ENCODE assay signal across 14 cellular contexts in genomic region chr19:34305221-34306058, GRCh38. TPM values are rescaled to one million over a fixed set of nuclear protein-coding genes. Genes with fewer than 3 reads are reported as not detected.
DNase-seq lines count a peak whose midpoint lies in the region; ATAC-seq and TF ChIP-seq lines count a peak whose summit lies in the region.
"Had no signal": no experiment of that assay in that cellular context is flagged by ENCODE, and none has a peak within 500 bp of the region (broad histone marks: within the 10 kb centered on the region; RNA-seq: fewer than 3 reads in every experiment).

No MANE protein-coding gene starts in this region.

- H3K4me1 ChIP-seq in right lobe of liver (peaks cover 3 to 54% (median 27%) of the 10 kb centered on the region in 4 donors), tibial artery (peaks cover 0 to 53% (median 31%) of the 10 kb centered on the region in 4 donors), OCI-LY7 (ENCODE audit: insufficient read depth, low read length, poor library complexity, severe bottlenecking) (peaks cover 48% of the 10 kb centered on the region)
- H3K4me1 ChIP-seq: Caco-2 had no signal

- H3K27ac Mint-ChIP-seq in activated naive CD4-positive, alpha-beta T cell treated with anti-CD3 and anti-CD28 coated beads for 36 hours, result peak overlapping the region; percentile 3
- H3K27ac Mint-ChIP-seq in activated naive CD4-positive, alpha-beta T cell treated with anti-CD3 and anti-CD28 coated beads, Interleukin-2, amount 50 U/mL, for 72 hours, result no peak overlapping the region
- no peak overlapping the region for H3K27ac Mint-ChIP-seq in activated T-helper 1 cell treated with anti-CD3 and anti-CD28 coated beads, Interleukin-12 subunit alpha, Interleukin-12 subunit beta, Interleukin-2, Interleukin-4 antibody, amounts not matched to agents 30 ng/mL and 10 ng/mL and 1 ng/mL, durations not matched to agents 14 hours and 24 hours and 36 hours

- H3K4me1 Mint-ChIP-seq in activated naive CD4-positive, alpha-beta T cell treated with anti-CD3 and anti-CD28 coated beads for 36 hours (ENCODE audit: low read depth), result peaks cover 42% of the 10 kb centered on the region
- H3K4me1 Mint-ChIP-seq in activated T-helper 1 cell treated with anti-CD3 and anti-CD28 coated beads, Interleukin-12 subunit alpha, Interleukin-12 subunit beta, Interleukin-2, Interleukin-4 antibody, amounts not matched to agents 30 ng/mL and 10 ng/mL and 1 ng/mL, durations not matched to agents 14 hours and 24 hours and 36 hours (ENCODE audit: low read depth), result peaks cover 8% of the 10 kb centered on the region

- H3K9me3 ChIP-seq in right lobe of liver (no peaks in the 10 kb centered on the region), tibial artery (no peaks in the 10 kb centered on the region), OCI-LY7 (ENCODE audit: low read length) (no peaks in the 10 kb centered on the region)
- H3K9me3 ChIP-seq: adrenal gland, Caco-2, SK-N-SH had no signal

- H3K27me3 ChIP-seq in right lobe of liver, result no peaks in the 10 kb centered on the region
- no peaks in the 10 kb centered on the region for H3K27me3 ChIP-seq in tibial artery
- H3K27me3 ChIP-seq: adrenal gland had no signal

- no peaks in the 10 kb centered on the region for H3K9me2 ChIP-seq in OCI-LY7 (ENCODE audit: insufficient read depth, low read length)
- H3K9me2 ChIP-seq: SK-N-SH had no signal

- no peak for TF ChIP-seq CTCF in right lobe of liver (IDR thresholded peaks at IDR 0.05)
- no peak for TF ChIP-seq CTCF in tibial artery (IDR thresholded peaks at IDR 0.05)
- TF ChIP-seq CTCF in OCI-LY7 (conservative IDR thresholded peaks at IDR 0.05; ENCODE audit: low read length), result no peak

- H2AFZ ChIP-seq in OCI-LY7 (ENCODE audit: low read length), result no peak overlapping the region

- H3K79me2 ChIP-seq in OCI-LY7 (ENCODE audit: insufficient read depth, low read depth, low read length), result peaks cover 20% of the 10 kb centered on the region; the same call in 1 of the 2 replicates

- no peak for ATAC-seq in activated naive CD4-positive, alpha-beta T cell treated with anti-CD3 and anti-CD28 coated beads, Interleukin-2, amount 50 U/mL, for 72 hours
- no peak for ATAC-seq in right lobe of liver

- H3K4me3 ChIP-seq in right lobe of liver (no peak overlapping the region), tibial artery (no peak overlapping the region), OCI-LY7 (ENCODE audit: low read depth, low read length, poor library complexity, severe bottlenecking) (no peak overlapping the region)
- H3K4me3 ChIP-seq: adrenal gland had no signal

- no peak overlapping the region for H3K4me2 ChIP-seq in OCI-LY7 (ENCODE audit: low read length)
- H3K4me2 ChIP-seq: SK-N-SH had no signal

- H3K36me3 Mint-ChIP-seq in activated naive CD4-positive, alpha-beta T cell treated with anti-CD3 and anti-CD28 coated beads for 36 hours (ENCODE audit: low read depth), result peaks cover 4% of the 10 kb centered on the region
- peaks cover 0 to 15% of the 10 kb centered on the region in 2 donors for H3K36me3 Mint-ChIP-seq in activated naive CD4-positive, alpha-beta T cell treated with anti-CD3 and anti-CD28 coated beads, Interleukin-2, amount 50 U/mL, for 72 hours
- no peaks in the 10 kb centered on the region for H3K36me3 Mint-ChIP-seq in activated T-helper 1 cell treated with anti-CD3 and anti-CD28 coated beads, Interleukin-12 subunit alpha, Interleukin-12 subunit beta, Interleukin-2, Interleukin-4 antibody, amounts not matched to agents 30 ng/mL and 10 ng/mL and 1 ng/mL, durations not matched to agents 14 hours and 24 hours and 36 hours (ENCODE audit: low read depth)

- POLR2A ChIA-PET in OCI-LY7 (lab: Charles Lee), result interaction anchor here (1.2 kb wide), 1 partner anchor 35 kb away, joined by 4 read pairs; no protein-coding TSS in a partner anchor

- H3K36me3 ChIP-seq in right lobe of liver (peaks cover 0 to 3% (median 0%) of the 10 kb centered on the region in 4 donors), tibial artery (peaks cover 12 to 17% (median 15%) of the 10 kb centered on the region in 3 donors), OCI-LY7 (ENCODE audit: insufficient read depth, low read length) (peaks cover 22% of the 10 kb centered on the region; the same call in 1 of the 2 replicates)

- WGBS in right lobe of liver (ENCODE audit: insufficient coverage, low coverage, low lambda C conversion rate, missing lambda C conversion rate), result 47% methylated on average over 10 of the region's 10 CpGs

- no peak for TF ChIP-seq POLR2A in right lobe of liver (IDR thresholded peaks at IDR 0.05)

- H3K4me3 Mint-ChIP-seq in activated naive CD4-positive, alpha-beta T cell treated with anti-CD3 and anti-CD28 coated beads for 36 hours, result no peak overlapping the region
- no peak overlapping the region for H3K4me3 Mint-ChIP-seq in activated T-helper 1 cell treated with anti-CD3 and anti-CD28 coated beads, Interleukin-12 subunit alpha, Interleukin-12 subunit beta, Interleukin-2, Interleukin-4 antibody, amounts not matched to agents 30 ng/mL and 10 ng/mL and 1 ng/mL, durations not matched to agents 14 hours and 24 hours and 36 hours

- intact Hi-C loops in activated naive CD4-positive, alpha-beta T cell treated with anti-CD3 and anti-CD28 coated beads for 36 hours (cut with micrococcal nuclease), result no loop called here
- intact Hi-C loops in right lobe of liver (cut with DNase I) (no loop called here), tibial artery (cut with DNase I; ENCODE audit: low total_unique reads) (no loop called here), OCI-LY7 (cut with micrococcal nuclease; ENCODE audit: unreplicated experiment) (no loop called here)
- intact Hi-C loops in activated T-helper 1 cell treated with anti-CD3 and anti-CD28 coated beads, Interleukin-12 subunit alpha, Interleukin-12 subunit beta, Interleukin-2, Interleukin-4 antibody, amounts not matched to agents 30 ng/mL and 10 ng/mL and 1 ng/mL, durations not matched to agents 14 hours and 24 hours and 36 hours (cut with micrococcal nuclease), result no loop called here

- BruUV-seq in OCI-LY7 (replicated peaks; lab: Mats Ljungman, UMichigan), result no TSS peak

- CTCF ChIA-PET in activated naive CD4-positive, alpha-beta T cell treated with anti-CD3 and anti-CD28 coated beads for 36 hours (lab: Charles Lee), result interaction anchor here (0.7 to 1.2 kb wide), 3 partner anchors 15 to 79 kb away, joined by 3 to 4 read pairs (median 3); no protein-coding TSS in a partner anchor
- CTCF ChIA-PET in OCI-LY7 (lab: Charles Lee; ENCODE audit: unreplicated experiment), result no interaction called here

- no peak for DNase-seq in activated naive CD4-positive, alpha-beta T cell treated with anti-CD3 and anti-CD28 coated beads for 36 hours
- DNase-seq in activated naive CD4-positive, alpha-beta T cell treated with anti-CD3 and anti-CD28 coated beads, Interleukin-2, amount 50 U/mL, for 72 hours (ENCODE audit: low spot score in 2 of 2), result no peak
- peak; percentile 31 for DNase-seq in dermis blood vessel endothelial cell
- no peak for DNase-seq in right lobe of liver
- DNase-seq in tibial artery, result no peak
- DNase-seq in activated T-helper 1 cell treated with anti-CD3 and anti-CD28 coated beads, Interleukin-12 subunit alpha, Interleukin-12 subunit beta, Interleukin-2, Interleukin-4 antibody, amounts not matched to agents 30 ng/mL and 10 ng/mL and 1 ng/mL, durations not matched to agents 14 hours and 24 hours and 36 hours (ENCODE audit: low spot score), result no peak
- no peak for DNase-seq in NCI-H1048 (lab: John Stamatoyannopoulos, UW)
- no peak for DNase-seq in OCI-LY7 (ENCODE audit: low spot score)
- DNase-seq: Caco-2; effector CD8-positive, alpha-beta T cell; HCEC 1CT; MM.1S; SK-N-SH had no signal

- H3K27ac ChIP-seq in right lobe of liver (peak overlapping the region; percentile 49 to 76 (median 72)), tibial artery (peak overlapping the region; percentile 62 to 82), OCI-LY7 (ENCODE audit: low read depth, low read length, poor library complexity, severe bottlenecking) (no peak overlapping the region)

- no peaks in the 10 kb centered on the region for H3K9me3 Mint-ChIP-seq in activated naive CD4-positive, alpha-beta T cell treated with anti-CD3 and anti-CD28 coated beads for 36 hours
- no peaks in the 10 kb centered on the region for H3K9me3 Mint-ChIP-seq in activated naive CD4-positive, alpha-beta T cell treated with anti-CD3 and anti-CD28 coated beads, Interleukin-2, amount 50 U/mL, for 72 hours
- H3K9me3 Mint-ChIP-seq in activated T-helper 1 cell treated with anti-CD3 and anti-CD28 coated beads, Interleukin-12 subunit alpha, Interleukin-12 subunit beta, Interleukin-2, Interleukin-4 antibody, amounts not matched to agents 30 ng/mL and 10 ng/mL and 1 ng/mL, durations not matched to agents 14 hours and 24 hours and 36 hours, result no peaks in the 10 kb centered on the region

- H3K27me3 Mint-ChIP-seq in activated naive CD4-positive, alpha-beta T cell treated with anti-CD3 and anti-CD28 coated beads for 36 hours (ENCODE audit: low read depth), result no peaks in the 10 kb centered on the region
- H3K27me3 Mint-ChIP-seq in activated T-helper 1 cell treated with anti-CD3 and anti-CD28 coated beads, Interleukin-12 subunit alpha, Interleukin-12 subunit beta, Interleukin-2, Interleukin-4 antibody, amounts not matched to agents 30 ng/mL and 10 ng/mL and 1 ng/mL, durations not matched to agents 14 hours and 24 hours and 36 hours (ENCODE audit: insufficient read depth), result no peaks in the 10 kb centered on the region

- no peaks in the 10 kb centered on the region for H4K20me1 ChIP-seq in OCI-LY7 (ENCODE audit: insufficient read depth, low read length)

RNA-seq across cellular contexts. Expression of gene GARRE1, which starts 51.1 kb away (rescaled TPM):
- 10 to 100 TPM; 13.2 to 16.2 TPM for total RNA-seq in activated naive CD4-positive, alpha-beta T cell treated with anti-CD3 and anti-CD28 coated beads for 36 hours
- 10 to 100 TPM; 11.7 to 15.0 TPM for total RNA-seq in activated naive CD4-positive, alpha-beta T cell treated with anti-CD3 and anti-CD28 coated beads, Interleukin-2, amount 50 U/mL, for 72 hours
- total RNA-seq in dermis blood vessel endothelial cell, result 62.1 and 68.6 TPM in 2 replicates
- total RNA-seq in right lobe of liver, result 10 to 100 TPM in 2 of 6 experiments, 1 to 10 TPM in 4; 8.1 to 19.4 (median 9.5) TPM
- total RNA-seq in activated T-helper 1 cell treated with anti-CD3 and anti-CD28 coated beads, Interleukin-12 subunit alpha, Interleukin-12 subunit beta, Interleukin-2, Interleukin-4 antibody, amounts not matched to agents 30 ng/mL and 10 ng/mL and 1 ng/mL, durations not matched to agents 14 hours and 24 hours and 36 hours, result 11.6 and 13.1 TPM in 2 replicates
- 11.1 and 15.4 TPM in 2 replicates for total RNA-seq in OCI-LY7 (2014; rRNA removed; shearing (Covaris generic))
- 18.8 and 19.8 TPM in 2 replicates for total RNA-seq in OCI-LY7 (2022)

RNA-seq across cellular contexts. Expression of gene GPI, which starts 59.6 kb away (rescaled TPM):
- 100 to 1,000 TPM; 542 to 553 TPM for total RNA-seq in activated naive CD4-positive, alpha-beta T cell treated with anti-CD3 and anti-CD28 coated beads for 36 hours
- 100 to 1,000 TPM; 359 to 904 TPM for total RNA-seq in activated naive CD4-positive, alpha-beta T cell treated with anti-CD3 and anti-CD28 coated beads, Interleukin-2, amount 50 U/mL, for 72 hours
- total RNA-seq in dermis blood vessel endothelial cell, result 128 and 344 TPM in 2 replicates
- total RNA-seq in right lobe of liver, result 100 to 1,000 TPM; 163 to 364 (median 256) TPM
- 502 and 509 TPM in 2 replicates for total RNA-seq in activated T-helper 1 cell treated with anti-CD3 and anti-CD28 coated beads, Interleukin-12 subunit alpha, Interleukin-12 subunit beta, Interleukin-2, Interleukin-4 antibody, amounts not matched to agents 30 ng/mL and 10 ng/mL and 1 ng/mL, durations not matched to agents 14 hours and 24 hours and 36 hours
- 104 and 111 TPM in 2 replicates for total RNA-seq in OCI-LY7 (2014; rRNA removed; shearing (Covaris generic))
- total RNA-seq in OCI-LY7 (2022), result 207 and 218 TPM in 2 replicates
